14 cellular contexts compared by ENCODE assay signal in genomic region chr11:118007040-118007439, GRCh38. TPM values are rescaled to one million over a fixed set of nuclear protein-coding genes. Genes with fewer than 3 reads are reported as not detected.
DNase-seq lines count a peak whose midpoint lies in the region; ATAC-seq and TF ChIP-seq lines count a peak whose summit lies in the region.
"Had no signal": no experiment of that assay in that cellular context is flagged by ENCODE, and none has a peak within 500 bp of the region (broad histone marks: within the 10 kb centered on the region; RNA-seq: fewer than 3 reads in every experiment).

No MANE protein-coding gene starts in this region.

- H3K4me1 ChIP-seq in right atrium auricular region (peaks cover 0 to 25% of the 10 kb centered on the region in 2 donors), heart left ventricle (peaks cover 0 to 99% (median 5%) of the 10 kb centered on the region in 12 donors)

- H3K4me3 Mint-ChIP-seq in T-helper 17 cell = peak overlapping the region; percentile 85
- H3K4me3 Mint-ChIP-seq: endodermal cell had no signal

- H3K4me3 ChIP-seq in right atrium auricular region (no peak overlapping the region), heart left ventricle (no peak overlapping the region)

- peak; percentile 52 for DNase-seq in right atrium auricular region (ENCODE audit: low spot score)
- DNase-seq in heart left ventricle = no peak
- DNase-seq in T-helper 17 cell = no peak
- DNase-seq in islet precursor cell = peak; percentile 24
- no peak for DNase-seq in D341Med (ENCODE audit: low spot score)
- DNase-seq in stimulated activated CD4-positive, alpha-beta T cell treated with anti-CD3 and anti-CD28 coated beads, Interleukin-12 subunit alpha, Interleukin-12 subunit beta, amount 100 ng/mL, for 4 hours = no peak
- DNase-seq in Kasumi-1 (lab: John Stamatoyannopoulos, UW) = no peak
- DNase-seq: endodermal cell, NCI-H1092 treated with DMSO at 0.1 percent for 48 hours, NCI-H69, nucleus accumbens had no signal

- no peak for TF ChIP-seq POLR2A in heart left ventricle (IDR thresholded peaks at IDR 0.05)

- H3K27me3 ChIP-seq in right atrium auricular region (no peaks in the 10 kb centered on the region), heart left ventricle (no peaks in the 10 kb centered on the region)

- no peaks in the 10 kb centered on the region for H3K27me3 Mint-ChIP-seq in T-helper 17 cell

- no peaks in the 10 kb centered on the region for H3K9me3 ChIP-seq in right atrium auricular region
- H3K9me3 ChIP-seq in heart left ventricle = peaks cover 0 to 6% (median 0%) of the 10 kb centered on the region in 12 donors
- H3K9me3 ChIP-seq in T-helper 17 cell (ENCODE audit: control insufficient read depth, low read length, poor library complexity, severe bottlenecking) = no peaks in the 10 kb centered on the region

- WGBS in heart left ventricle, 4 donors = 76 to 88% (median 78%) methylated on average over 5 of the region's 5 CpGs

- no peaks in the 10 kb centered on the region for H3K36me3 ChIP-seq in right atrium auricular region
- no peaks in the 10 kb centered on the region for H3K36me3 ChIP-seq in heart left ventricle

- peak overlapping the region; percentile 95 for H3K27ac Mint-ChIP-seq in T-helper 17 cell
- H3K27ac Mint-ChIP-seq: endodermal cell had no signal

- no peaks in the 10 kb centered on the region for H3K36me3 Mint-ChIP-seq in T-helper 17 cell (ENCODE audit: low read depth)

- intact Hi-C loops in heart left ventricle (cut with DNase I) = no loop called here

- ATAC-seq in heart left ventricle (no peak), T-helper 17 cell (no peak), HG03175 (IDR thresholded peaks at IDR 0.05; ENCODE audit: unreplicated experiment) (no peak)

- H3K27ac ChIP-seq in right atrium auricular region (peak overlapping the region in 1 of 2 donors; percentile 29), heart left ventricle (peak overlapping the region in 3 of 12 donors; percentile 19 to 95 (median 48))

- peaks cover 80% of the 10 kb centered on the region for H3K4me1 Mint-ChIP-seq in T-helper 17 cell

- TF ChIP-seq CTCF in right atrium auricular region (IDR thresholded peaks at IDR 0.05) (no peak), heart left ventricle (IDR thresholded peaks at IDR 0.05) (no peak)

RNA-seq across cellular contexts. Expression of gene IL10RA, which starts 20.8 kb away (rescaled TPM):
- total RNA-seq in right atrium auricular region (10 to 100 TPM in 1 of 2 donors, 1 to 10 TPM in 1; 4.6 to 11.4 TPM), heart left ventricle (10 to 100 TPM in 2 of 9 donors, 1 to 10 TPM in 7; 2.1 to 49.0 (median 6.3) TPM), T-helper 17 cell (100 to 1,000 TPM; 262 to 274 TPM)
- 1 to 10 TPM; 3.7 to 3.9 TPM for polyA plus RNA-seq in heart left ventricle
- total RNA-seq: G401, HT-29 had no signal

Comparison
In these comparisons a context has a peak if more than half of its experiments do, and no peak if none do; other contexts are left out.
1. DNase-seq: peak in right atrium auricular region (single experiment) and islet precursor cell (single experiment); none in heart left ventricle (0 of 5), T-helper 17 cell (0 of 3), D341Med (single experiment), stimulated activated CD4-positive, alpha-beta T cell treated with anti-CD3 and anti-CD28 coated beads, Interleukin-12 subunit alpha, Interleukin-12 subunit beta, amount 100 ng/mL, for 4 hours (single experiment) and Kasumi-1 (0 of 2).
2. RNA of gene IL10RA, which starts 20.8 kb away (total RNA-seq): 262 to 274 TPM in T-helper 17 cell; 4.6 to 11.4 TPM in right atrium auricular region and 2.1 to 49.0 TPM in heart left ventricle; every median in the first group is over 4 times any median in the second.